In the genomic region with DNA sequence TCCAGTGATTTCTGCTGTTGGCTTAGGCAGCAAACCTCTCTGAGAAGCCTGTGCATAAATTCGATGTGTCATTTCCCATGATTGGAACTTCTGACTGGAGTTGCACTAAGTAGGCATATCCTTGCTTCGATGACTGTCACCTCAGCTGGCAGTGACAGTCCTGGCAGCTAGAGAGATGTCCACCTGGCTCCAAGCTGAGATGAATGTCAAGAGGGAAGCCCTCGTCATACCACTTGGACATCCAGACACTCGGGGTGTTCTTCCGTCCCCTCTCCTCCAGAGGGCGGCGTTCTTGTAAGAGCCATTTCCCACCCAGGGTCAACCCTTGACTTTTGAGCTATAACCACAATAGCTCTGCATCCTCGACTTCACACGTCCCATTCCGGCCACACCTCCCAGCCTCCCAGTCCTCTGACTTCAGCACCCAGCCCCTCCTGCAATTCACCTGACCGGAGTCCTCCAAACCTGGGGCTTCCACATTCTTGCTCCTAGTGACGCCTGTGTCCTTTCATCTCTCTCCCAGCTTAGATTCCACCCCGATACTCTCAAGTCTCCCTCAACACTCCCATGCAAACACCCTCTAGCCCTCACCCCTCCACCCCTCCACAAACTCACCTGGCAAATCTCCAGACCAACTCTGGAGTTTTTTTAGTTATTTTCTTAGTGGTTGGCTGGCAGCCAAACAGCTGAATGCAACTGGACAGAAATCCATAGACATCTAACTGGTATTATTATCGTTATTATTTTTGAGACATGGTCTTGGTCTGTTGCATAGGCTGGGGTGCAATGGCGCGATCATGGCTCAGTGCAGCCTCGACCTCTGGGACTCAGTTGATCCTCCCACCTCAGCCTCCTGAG, we compare ENCODE assay signal across 10 cellular contexts. TPM values are rescaled to one million over a fixed set of nuclear protein-coding genes. Genes with fewer than 3 reads are reported as not detected.
DNase-seq lines count a peak whose midpoint lies in the region; ATAC-seq and TF ChIP-seq lines count a peak whose summit lies in the region.
"Had no signal": no experiment of that assay in that cellular context is flagged by ENCODE, and none has a peak within 500 bp of the region (broad histone marks: within the 10 kb centered on the region; RNA-seq: fewer than 3 reads in every experiment).

No MANE protein-coding gene starts in this region.

- H3K27me3 ChIP-seq in BE2C, result no peaks in the 10 kb centered on the region

- no peaks in the 10 kb centered on the region for H3K4me1 ChIP-seq in BE2C

- H3K4me3 ChIP-seq in BE2C (ENCODE audit: low read depth, low read length), result no peak overlapping the region

- no peak for ATAC-seq in HG03432 (IDR thresholded peaks at IDR 0.05; ENCODE audit: unreplicated experiment)
- no peak for ATAC-seq in GM18861 (IDR thresholded peaks at IDR 0.05; ENCODE audit: unreplicated experiment)

- H3K9me3 ChIP-seq in BE2C, result no peaks in the 10 kb centered on the region

- H3K36me3 ChIP-seq in BE2C, result no peaks in the 10 kb centered on the region

- TF ChIP-seq CTCF in BE2C (IDR thresholded peaks at IDR 0.05; ENCODE audit: low read depth, low read length), result peak; percentile 38
- TF ChIP-seq CTCF in GM13976 (IDR thresholded peaks at IDR 0.05; ENCODE audit: borderline replicate concordance, control extremely low read depth, extremely low read depth, insufficient read depth, missing control alignments), result peak; percentile 47

- DNase-seq in BE2C, result peak; percentile 20
- peak; percentile 80 for DNase-seq in GM13976 (ENCODE audit: low spot score)
- DNase-seq in NOMO-1 treated with DMSO at 0.1 percent for 48 hours (lab: John Stamatoyannopoulos, UW; ENCODE audit: unreplicated experiment), result peak; percentile 39
- DNase-seq in activated T-helper 1 cell treated with Interleukin-2 at 50 U/mL for 16 hours (ENCODE audit: low read depth), result peak; percentile 17
- peak; percentile 39 for DNase-seq in iris pigment epithelial cell (ENCODE audit: low read depth)
- no peak for DNase-seq in pons (ENCODE audit: low spot score)

- in situ Hi-C loops in GM13976 (cut with MboI; ENCODE audit: low sequenced_read_pairs, unreplicated experiment), result no loop called here

RNA-seq across cellular contexts. Expression of a gene that starts 17.4 kb away (rescaled TPM):
- not detected for polyA plus RNA-seq in BE2C (2012; ENCODE audit: insufficient read depth, insufficient read length, low read depth)
- polyA plus RNA-seq: IgD-negative memory B cell, right cardiac atrium had no signal
